ENCODE assay signal across 13 cellular contexts in the genomic region with DNA sequence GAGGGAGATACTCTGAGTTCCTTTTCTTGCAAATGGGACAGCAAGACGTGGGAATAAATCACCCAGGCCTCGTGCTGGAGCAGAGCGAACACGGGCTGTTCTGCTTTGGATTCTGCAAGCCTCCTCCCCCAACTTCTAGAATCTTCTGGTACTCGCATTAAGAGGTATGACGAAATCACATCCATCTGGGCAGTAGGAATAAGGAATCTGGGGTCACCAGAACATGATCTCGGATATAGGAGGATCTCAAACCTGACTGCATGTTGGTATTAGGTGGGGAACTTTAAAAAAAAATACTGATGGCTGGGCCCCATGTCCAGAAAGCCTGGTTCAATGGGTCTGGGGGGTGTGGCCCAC. TPM values are rescaled to one million over a fixed set of nuclear protein-coding genes. Genes with fewer than 3 reads are reported as not detected.
DNase-seq lines count a peak whose midpoint lies in the region; ATAC-seq and TF ChIP-seq lines count a peak whose summit lies in the region.
"Had no signal": no experiment of that assay in that cellular context is flagged by ENCODE, and none has a peak within 500 bp of the region (broad histone marks: within the 10 kb centered on the region; RNA-seq: fewer than 3 reads in every experiment).

No MANE protein-coding gene starts in this region.

- CTCF ChIA-PET in WTC11 (lab: Charles Lee) = interaction anchor here (0.6 to 2.9 kb wide), 60 partner anchors 8 to 328 kb away, joined by 3 to 103 read pairs (median 5); a partner anchor contains a TSS

- 0 out of 2 replicates have a peak, but pooled peaks cover 4% of the 10 kb centered on the region for H3F3A ChIP-seq in GM23338 (replicated peaks; ENCODE audit: low read depth)

- H3K27ac Mint-ChIP-seq in GM23338 = no peak overlapping the region
- H3K27ac Mint-ChIP-seq in WTC11 = no peak overlapping the region

- H3K4me2 ChIP-seq in GM23338 = peak overlapping the region; percentile 75

- peaks cover 11% of the 10 kb centered on the region for H3K9me3 Mint-ChIP-seq in GM23338
- peaks cover 7% of the 10 kb centered on the region for H3K9me3 Mint-ChIP-seq in WTC11

- H3K9me3 ChIP-seq in iPS-18a (ENCODE audit: control insufficient read depth, low read depth, low read length) = no peaks in the 10 kb centered on the region
- H3K9me3 ChIP-seq: SJCRH30 had no signal

- no peaks in the 10 kb centered on the region for H3K9me2 ChIP-seq in GM23338 (ENCODE audit: insufficient read depth)

- H3K4me3 Mint-ChIP-seq in GM23338 (0 out of 3 replicates have a peak overlapping the region, but pooled peaks have one; percentile 17), WTC11 (peak overlapping the region; percentile 22; the same call in 1 of the 2 replicates)

- H3K27ac ChIP-seq in GM23338 (ENCODE audit: low read depth) (no peak overlapping the region), iPS-18a (ENCODE audit: low read length) (no peak overlapping the region)
- H3K27ac ChIP-seq: C4-2B, SJCRH30 had no signal

- POLR2A ChIA-PET in WTC11 (lab: Charles Lee) = interaction anchor here (0.7 to 1.1 kb wide), 3 partner anchors 19 to 77 kb away, joined by 3 to 6 read pairs (median 5); no protein-coding TSS in a partner anchor

- H4K20me1 ChIP-seq in GM23338 (replicated peaks; ENCODE audit: insufficient read depth) = no peaks in the 10 kb centered on the region

- peak overlapping the region; percentile 36; the same call in 1 of the 2 replicates for H3K4me3 ChIP-seq in GM23338
- peak overlapping the region; percentile 15 for H3K4me3 ChIP-seq in iPS-18a (ENCODE audit: low read length)
- H3K4me3 ChIP-seq in skeletal muscle cell (ENCODE audit: low read depth, low read length) = peak overlapping the region; percentile 10
- H3K4me3 ChIP-seq: SJCRH30 had no signal

- H3K79me2 ChIP-seq in GM23338 (replicated peaks; ENCODE audit: insufficient read depth) = no peaks in the 10 kb centered on the region

- H3K36me3 ChIP-seq in GM23338 (ENCODE audit: insufficient read depth) = no peaks in the 10 kb centered on the region
- H3K36me3 ChIP-seq in iPS-18a (ENCODE audit: control insufficient read depth, low read depth, low read length) = no peaks in the 10 kb centered on the region
- H3K36me3 ChIP-seq: SJCRH30 had no signal

- H3K4me1 Mint-ChIP-seq in GM23338 = peaks cover 7% of the 10 kb centered on the region; the same call in 2 of the 3 replicates
- H3K4me1 Mint-ChIP-seq in WTC11 = peaks cover 7% of the 10 kb centered on the region

- H3K27me3 Mint-ChIP-seq in GM23338 (ENCODE audit: insufficient read depth, low read depth, poor library complexity) (peaks cover 6% of the 10 kb centered on the region), WTC11 (ENCODE audit: low read depth) (peaks cover 4% of the 10 kb centered on the region)

- no peaks in the 10 kb centered on the region for H3K27me3 ChIP-seq in GM23338 (ENCODE audit: insufficient read depth)
- H3K27me3 ChIP-seq in iPS-18a (ENCODE audit: control insufficient read depth, insufficient read depth, low read length) = no peaks in the 10 kb centered on the region
- H3K27me3 ChIP-seq: SJCRH30 had no signal

- H3K4me1 ChIP-seq in GM23338 (ENCODE audit: insufficient read depth) (peaks cover 6% of the 10 kb centered on the region; the same call in 1 of the 2 replicates), iPS-18a (ENCODE audit: control insufficient read depth, low read depth, low read length) (peaks cover 4% of the 10 kb centered on the region)
- H3K4me1 ChIP-seq: SJCRH30 had no signal

- H2AFZ ChIP-seq in GM23338 = peak overlapping the region; percentile 98

- TF ChIP-seq CTCF in GM23338 (conservative IDR thresholded peaks at IDR 0.05; ENCODE audit: low read depth in 2 of 2) (no peak), WTC11 (IDR thresholded peaks at IDR 0.05) (no peak)

- H3K36me3 Mint-ChIP-seq in GM23338 (ENCODE audit: low read depth) (peaks cover 5% of the 10 kb centered on the region; the same call in 1 of the 3 replicates), WTC11 (peaks cover 5% of the 10 kb centered on the region)

- ATAC-seq in GM23338 = no peak
- ATAC-seq in WTC11 = no peak
- no peak for ATAC-seq in HG03175 (IDR thresholded peaks at IDR 0.05; ENCODE audit: unreplicated experiment)
- no peak for ATAC-seq in GM18519 (IDR thresholded peaks at IDR 0.05; ENCODE audit: low FRiP score, unreplicated experiment)
- ATAC-seq in SK-N-SH treated with all-trans-retinoic acid at 6 μM for 48 hours = no peak
- ATAC-seq: PC-3 had no signal

- no peak for DNase-seq in GM23338 (ENCODE audit: low spot score)
- no peak for DNase-seq in WTC11 (ENCODE audit: low spot score)
- no peak for DNase-seq in skeletal muscle cell (ENCODE audit: low read depth)
- DNase-seq: GDM1, NCI-H1417 treated with DMSO at 0.1 percent for 48 hours, NCI-H748 treated with DMSO at 0.1 percent for 48 hours, PC-3, SJCRH30 had no signal

- no peak overlapping the region for H3K9ac ChIP-seq in iPS-18a (ENCODE audit: low read length)

TF ChIP-seq in WTC11, 78 proteins besides CTCF, POLR2A, EP300 and RAD21 (continues in another document):
- TF ChIP-seq, protein P1, sequence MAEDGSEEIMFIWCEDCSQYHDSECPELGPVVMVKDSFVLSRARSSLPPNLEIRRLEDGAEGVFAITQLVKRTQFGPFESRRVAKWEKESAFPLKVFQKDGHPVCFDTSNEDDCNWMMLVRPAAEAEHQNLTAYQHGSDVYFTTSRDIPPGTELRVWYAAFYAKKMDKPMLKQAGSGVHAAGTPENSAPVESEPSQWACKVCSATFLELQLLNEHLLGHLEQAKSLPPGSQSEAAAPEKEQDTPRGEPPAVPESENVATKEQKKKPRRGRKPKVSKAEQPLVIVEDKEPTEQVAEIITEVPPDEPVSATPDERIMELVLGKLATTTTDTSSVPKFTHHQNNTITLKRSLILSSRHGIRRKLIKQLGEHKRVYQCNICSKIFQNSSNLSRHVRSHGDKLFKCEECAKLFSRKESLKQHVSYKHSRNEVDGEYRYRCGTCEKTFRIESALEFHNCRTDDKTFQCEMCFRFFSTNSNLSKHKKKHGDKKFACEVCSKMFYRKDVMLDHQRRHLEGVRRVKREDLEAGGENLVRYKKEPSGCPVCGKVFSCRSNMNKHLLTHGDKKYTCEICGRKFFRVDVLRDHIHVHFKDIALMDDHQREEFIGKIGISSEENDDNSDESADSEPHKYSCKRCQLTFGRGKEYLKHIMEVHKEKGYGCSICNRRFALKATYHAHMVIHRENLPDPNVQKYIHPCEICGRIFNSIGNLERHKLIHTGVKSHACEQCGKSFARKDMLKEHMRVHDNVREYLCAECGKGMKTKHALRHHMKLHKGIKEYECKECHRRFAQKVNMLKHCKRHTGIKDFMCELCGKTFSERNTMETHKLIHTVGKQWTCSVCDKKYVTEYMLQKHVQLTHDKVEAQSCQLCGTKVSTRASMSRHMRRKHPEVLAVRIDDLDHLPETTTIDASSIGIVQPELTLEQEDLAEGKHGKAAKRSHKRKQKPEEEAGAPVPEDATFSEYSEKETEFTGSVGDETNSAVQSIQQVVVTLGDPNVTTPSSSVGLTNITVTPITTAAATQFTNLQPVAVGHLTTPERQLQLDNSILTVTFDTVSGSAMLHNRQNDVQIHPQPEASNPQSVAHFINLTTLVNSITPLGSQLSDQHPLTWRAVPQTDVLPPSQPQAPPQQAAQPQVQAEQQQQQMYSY (CRISPR knock-in tag; IDR thresholded peaks at IDR 0.05) = no peak

TF ChIP-seq in SK-N-SH treated with all-trans-retinoic acid at 6 μM for 48 hours, 23 proteins besides CTCF, POLR2A, EP300 and RAD21:
- no peak for TF ChIP-seq PPARA (CRISPR knock-in tag; IDR thresholded peaks at IDR 0.05; ENCODE audit: borderline replicate concordance)
- TF ChIP-seq, protein P2, sequence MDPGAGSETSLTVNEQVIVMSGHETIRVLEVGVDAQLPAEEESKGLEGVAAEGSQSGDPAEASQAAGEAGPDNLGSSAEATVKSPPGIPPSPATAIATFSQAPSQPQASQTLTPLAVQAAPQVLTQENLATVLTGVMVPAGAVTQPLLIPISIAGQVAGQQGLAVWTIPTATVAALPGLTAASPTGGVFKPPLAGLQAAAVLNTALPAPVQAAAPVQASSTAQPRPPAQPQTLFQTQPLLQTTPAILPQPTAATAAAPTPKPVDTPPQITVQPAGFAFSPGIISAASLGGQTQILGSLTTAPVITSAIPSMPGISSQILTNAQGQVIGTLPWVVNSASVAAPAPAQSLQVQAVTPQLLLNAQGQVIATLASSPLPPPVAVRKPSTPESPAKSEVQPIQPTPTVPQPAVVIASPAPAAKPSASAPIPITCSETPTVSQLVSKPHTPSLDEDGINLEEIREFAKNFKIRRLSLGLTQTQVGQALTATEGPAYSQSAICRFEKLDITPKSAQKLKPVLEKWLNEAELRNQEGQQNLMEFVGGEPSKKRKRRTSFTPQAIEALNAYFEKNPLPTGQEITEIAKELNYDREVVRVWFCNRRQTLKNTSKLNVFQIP (CRISPR knock-in tag; IDR thresholded peaks at IDR 0.05; ENCODE audit: borderline replicate concordance, low read depth) = no peak
- TF ChIP-seq ESRRG (CRISPR knock-in tag; IDR thresholded peaks at IDR 0.05) = no peak

RNA-seq across cellular contexts. Expression of a gene that starts 49.8 kb away (rescaled TPM):
- total RNA-seq in GM23338 (2014; rRNA removed; shearing (Covaris generic)) = 130 and 169 TPM in 2 replicates
- polyA plus RNA-seq in GM23338 (2016; fragmentation: Nextera tagmentation; extraction: Ambion mirVana) = 39.9 and 42.3 TPM in 2 replicates
- 153 to 211 TPM (median 161 TPM) in 3 replicates for total RNA-seq in WTC11 (2021)
